Comparison of ENCODE assay signal across 1 cellular context in genomic region chr12:81797100-81797499, GRCh38.
TF ChIP-seq lines count a peak whose summit lies in the region.

No MANE protein-coding gene starts in this region.

TF ChIP-seq in GM23338, 12 proteins besides CTCF, POLR2A, EP300 and RAD21 (continued from another document):
- no peak for TF ChIP-seq ETS1 (IDR thresholded peaks at IDR 0.05)
